Comparison of ENCODE assay signal across 22 cellular contexts in genomic region chr11:132894598-132894997, GRCh38.
DNase-seq lines count a peak whose midpoint lies in the region; ATAC-seq, FAIRE-seq and TF ChIP-seq lines count a peak whose summit lies in the region.
"Had no signal": no experiment of that assay in that cellular context is flagged by ENCODE, and none has a peak within 500 bp of the region (broad histone marks: within the 10 kb centered on the region; RNA-seq: fewer than 3 reads in every experiment).

No MANE protein-coding gene starts in this region.

- H3K27ac ChIP-seq in liver (ENCODE audit: low read depth in 1 of 2, low read length in 2 of 2) (no peak overlapping the region), HepG2 (ENCODE audit: extremely low read length, insufficient read depth, low read length) (no peak overlapping the region), hepatocyte (peak overlapping the region; percentile 70), right lobe of liver (peak overlapping the region in 1 of 3 donors; percentile 35), smooth muscle cell (ENCODE audit: low read depth) (peak overlapping the region; percentile 47)
- no peak overlapping the region for H3K27ac ChIP-seq in CD8-positive, alpha-beta memory T cell (ENCODE audit: low read depth, low read length)
- H3K27ac ChIP-seq: 22Rv1; A549; BLaER1 treated with 17β-estradiol and CSF1 and Interleukin-3, amounts not matched to agents 10 nM and 100 nM; C4-2B had no signal

- H3F3A ChIP-seq in smooth muscle cell (ENCODE audit: low read depth), result no peaks in the 10 kb centered on the region

- no peak overlapping the region for H3K27ac Mint-ChIP-seq in CD8-positive, alpha-beta memory T cell
- H3K27ac Mint-ChIP-seq: B cell; CD4-positive, alpha-beta T cell; CD8-positive, alpha-beta T cell had no signal

- BruUV-seq in HepG2 (replicated peaks; lab: Mats Ljungman, UMichigan), result no TSS peak

- no peak overlapping the region for H3K4me3 ChIP-seq in liver (ENCODE audit: low read depth in 1 of 3, low read length in 3 of 3)
- H3K4me3 ChIP-seq in HepG2 (replicated peaks in 1 of 3; ENCODE audit: insufficient read depth in 1 of 3, low read depth in 2 of 3, low read length in 3 of 3), result no peak overlapping the region
- no peak overlapping the region for H3K4me3 ChIP-seq in hepatocyte
- H3K4me3 ChIP-seq in right lobe of liver, result no peak overlapping the region
- H3K4me3 ChIP-seq in smooth muscle cell, result no peak overlapping the region
- H3K4me3 ChIP-seq in CD8-positive, alpha-beta memory T cell (ENCODE audit: low read length), result no peak overlapping the region
- H3K4me3 ChIP-seq: A549; BLaER1 treated with 17β-estradiol and CSF1 and Interleukin-3, amounts not matched to agents 10 nM and 100 nM had no signal

- ATAC-seq in HepG2 (no peak), right lobe of liver (peak; percentile 79 to 87 (median 86)), GM18511 (IDR thresholded peaks at IDR 0.05; ENCODE audit: unreplicated experiment) (no peak)
- ATAC-seq: A549; CD8-positive, alpha-beta T cell had no signal

- no peak for TF ChIP-seq CTCF in liver (IDR thresholded peaks at IDR 0.05; ENCODE audit: low read depth, low read length, missing input control)
- TF ChIP-seq CTCF in HepG2 (CRISPR knock-in tag; IDR thresholded peaks at IDR 0.05), result no peak
- no peak for TF ChIP-seq CTCF in hepatocyte (IDR thresholded peaks at IDR 0.05; ENCODE audit: poor library complexity)
- no peak for TF ChIP-seq CTCF in right lobe of liver (IDR thresholded peaks at IDR 0.05)
- no peak for TF ChIP-seq CTCF in smooth muscle cell (IDR thresholded peaks at IDR 0.05; ENCODE audit: borderline replicate concordance, insufficient read depth, poor library complexity, severe bottlenecking)

- 38% methylated on average over 1 of the region's 1 CpG for WGBS in liver
- WGBS in HepG2 (ENCODE audit: low lambda C conversion rate), result 0% methylated on average over 1 of the region's 1 CpG
- WGBS in hepatocyte (ENCODE audit: low lambda C conversion rate, missing lambda C conversion rate), result 70% methylated on average over 1 of the region's 1 CpG
- no CpG with 5 or more reads among the region's 1 CpG for WGBS in right lobe of liver (ENCODE audit: insufficient coverage, low coverage, low lambda C conversion rate, missing lambda C conversion rate)
- WGBS in smooth muscle cell (ENCODE audit: low lambda C conversion rate), result 100% methylated on average over 1 of the region's 1 CpG

- H2AFZ ChIP-seq in HepG2 (ENCODE audit: low read length), result no peak overlapping the region
- no peak overlapping the region for H2AFZ ChIP-seq in hepatocyte
- no peak overlapping the region for H2AFZ ChIP-seq in smooth muscle cell (ENCODE audit: low read depth)

- intact Hi-C loops in HepG2 (cut with micrococcal nuclease; ENCODE audit: unreplicated experiment) (no loop called here), right lobe of liver (cut with DNase I) (no loop called here)

- no peaks in the 10 kb centered on the region for H3K27me3 Mint-ChIP-seq in CD8-positive, alpha-beta memory T cell
- H3K27me3 Mint-ChIP-seq: B cell; CD4-positive, alpha-beta T cell had no signal

- no peaks in the 10 kb centered on the region for H3K9me3 ChIP-seq in liver (ENCODE audit: control insufficient read depth in 4 of 4, low read length in 3 of 4)
- H3K9me3 ChIP-seq in HepG2 (ENCODE audit: low read length), result peaks cover 41% of the 10 kb centered on the region
- no peaks in the 10 kb centered on the region for H3K9me3 ChIP-seq in hepatocyte (ENCODE audit: low read depth)
- no peaks in the 10 kb centered on the region for H3K9me3 ChIP-seq in right lobe of liver
- no peaks in the 10 kb centered on the region for H3K9me3 ChIP-seq in smooth muscle cell (replicated peaks; ENCODE audit: low read depth)
- no peaks in the 10 kb centered on the region for H3K9me3 ChIP-seq in CD8-positive, alpha-beta memory T cell (ENCODE audit: low read length)
- H3K9me3 ChIP-seq: A549 had no signal

- H3K4me2 ChIP-seq in HepG2 (ENCODE audit: low read depth, low read length) (no peak overlapping the region), hepatocyte (no peak overlapping the region), smooth muscle cell (peak overlapping the region; percentile 29)
- H3K4me2 ChIP-seq: A549; BLaER1 treated with 17β-estradiol and CSF1 and Interleukin-3, amounts not matched to agents 10 nM and 100 nM had no signal

- DNase-seq in HepG2 (ENCODE audit: low spot score) (no peak), hepatocyte (ENCODE audit: low spot score) (peak; percentile 56), right lobe of liver (peak; percentile 48 to 78 (median 72)), smooth muscle cell (lab: John Stamatoyannopoulos, UW; ENCODE audit: unreplicated experiment) (no peak), hepatic stellate cell (ENCODE audit: low spot score) (no peak)
- DNase-seq in CD8-positive, alpha-beta memory T cell, result no peak
- DNase-seq: AML-193; CD4-positive, alpha-beta T cell; CD8-positive, alpha-beta T cell; COR-L47; DMS79 treated with DMSO at 0.1 percent for 48 hours; GF-D8 had no signal

- TF ChIP-seq POLR2A in HepG2 (IDR thresholded peaks at IDR 0.05; ENCODE audit: insufficient read depth in 1 of 2, low read depth in 2 of 2, low read length in 2 of 2) (no peak), right lobe of liver (IDR thresholded peaks at IDR 0.05) (no peak)

- H3K79me2 ChIP-seq in HepG2 (ENCODE audit: insufficient read depth, low read length), result no peaks in the 10 kb centered on the region
- H3K79me2 ChIP-seq in hepatocyte, result no peaks in the 10 kb centered on the region
- H3K79me2 ChIP-seq in smooth muscle cell (ENCODE audit: low read depth), result no peaks in the 10 kb centered on the region

- H3K36me3 Mint-ChIP-seq in CD8-positive, alpha-beta memory T cell, result peaks cover 0 to 1% (median 0%) of the 10 kb centered on the region in 3 donors
- H3K36me3 Mint-ChIP-seq: CD8-positive, alpha-beta T cell had no signal

- POLR2A ChIA-PET in HepG2 (lab: Yijun Ruan, JAX), result no interaction called here
- POLR2A ChIA-PET in CD8-positive, alpha-beta memory T cell (lab: Charles Lee), result no interaction called here

- FAIRE-seq in HepG2 (lab: Jason Lieb, UNC), result no peak
- FAIRE-seq: A549, D721Med, G401.6, GM12891 had no signal

- no peaks in the 10 kb centered on the region for H3K9me2 ChIP-seq in hepatocyte (replicated peaks; ENCODE audit: insufficient read depth)

- in situ Hi-C loops in HepG2 (cut with HindIII; ENCODE audit: extremely low pct_ligation_motif_present, low pct_unique_long_range_greater_than_20kb), result no loop called here

- H4K20me1 ChIP-seq in HepG2 (ENCODE audit: insufficient read depth, low read length) (no peaks in the 10 kb centered on the region), hepatocyte (ENCODE audit: insufficient read depth, poor library complexity, severe bottlenecking) (no peaks in the 10 kb centered on the region), smooth muscle cell (ENCODE audit: low read depth) (no peaks in the 10 kb centered on the region)
- H4K20me1 ChIP-seq: BLaER1 treated with 17β-estradiol and CSF1 and Interleukin-3, amounts not matched to agents 10 nM and 100 nM had no signal

- no peak overlapping the region for H3K9ac ChIP-seq in liver (ENCODE audit: low read depth in 1 of 2, low read length in 2 of 2)
- no peak overlapping the region for H3K9ac ChIP-seq in HepG2 (ENCODE audit: insufficient read depth, low read depth, low read length)
- H3K9ac ChIP-seq in smooth muscle cell (ENCODE audit: low read depth), result peak overlapping the region; percentile 11
- H3K9ac ChIP-seq: BLaER1 treated with 17β-estradiol and CSF1 and Interleukin-3, amounts not matched to agents 10 nM and 100 nM had no signal

- no peak overlapping the region for H3K4me3 Mint-ChIP-seq in CD8-positive, alpha-beta memory T cell
- H3K4me3 Mint-ChIP-seq: B cell; CD4-positive, alpha-beta T cell; CD8-positive, alpha-beta T cell had no signal

- CTCF ChIA-PET in HepG2 (lab: Yijun Ruan, JAX; ENCODE audit: low intra/inter-chr PET ratio, low total read pairs), result no interaction called here
- CTCF ChIA-PET in CD8-positive, alpha-beta memory T cell (lab: Charles Lee), result no interaction called here

- H3K36me3 ChIP-seq in liver (ENCODE audit: control insufficient read depth in 4 of 4, insufficient read depth in 3 of 4, low read depth in 1 of 4, low read length in 3 of 4) (no peaks in the 10 kb centered on the region), HepG2 (replicated peaks in 1 of 2; ENCODE audit: control insufficient read depth in 1 of 2, insufficient read depth in 2 of 2, low read length in 2 of 2) (no peaks in the 10 kb centered on the region), hepatocyte (replicated peaks; ENCODE audit: insufficient read depth, low read depth) (no peaks in the 10 kb centered on the region), right lobe of liver (no peaks in the 10 kb centered on the region), smooth muscle cell (ENCODE audit: low read depth) (no peaks in the 10 kb centered on the region)
- no peaks in the 10 kb centered on the region for H3K36me3 ChIP-seq in CD8-positive, alpha-beta memory T cell (ENCODE audit: insufficient read depth, low read length)
- H3K36me3 ChIP-seq: BLaER1 treated with 17β-estradiol and CSF1 and Interleukin-3, amounts not matched to agents 10 nM and 100 nM had no signal

- H3K9me3 Mint-ChIP-seq in CD8-positive, alpha-beta memory T cell, result no peaks in the 10 kb centered on the region
- H3K9me3 Mint-ChIP-seq: CD4-positive, alpha-beta T cell; CD8-positive, alpha-beta T cell had no signal

- H3K4me1 Mint-ChIP-seq in CD8-positive, alpha-beta memory T cell, result no peaks in the 10 kb centered on the region
- H3K4me1 Mint-ChIP-seq: B cell had no signal

- no peaks in the 10 kb centered on the region for H3K27me3 ChIP-seq in liver (ENCODE audit: control insufficient read depth in 4 of 4, insufficient read depth in 4 of 4, low read length in 3 of 4)
- H3K27me3 ChIP-seq in HepG2 (ENCODE audit: control insufficient read depth in 1 of 2, insufficient read depth in 2 of 2, low read length in 2 of 2), result no peaks in the 10 kb centered on the region
- no peaks in the 10 kb centered on the region for H3K27me3 ChIP-seq in hepatocyte
- no peaks in the 10 kb centered on the region for H3K27me3 ChIP-seq in right lobe of liver
- H3K27me3 ChIP-seq in smooth muscle cell (ENCODE audit: low read depth), result no peaks in the 10 kb centered on the region
- no peaks in the 10 kb centered on the region for H3K27me3 ChIP-seq in CD8-positive, alpha-beta memory T cell (ENCODE audit: insufficient read depth, low read length, poor library complexity, severe bottlenecking)
- H3K27me3 ChIP-seq: BLaER1 treated with 17β-estradiol and CSF1 and Interleukin-3, amounts not matched to agents 10 nM and 100 nM had no signal

- TF ChIP-seq RAD21 in liver (IDR thresholded peaks at IDR 0.05) (peak; percentile 23 to 36), HepG2 (CRISPR knock-in tag; IDR thresholded peaks at IDR 0.05) (no peak)

- H3K4me1 ChIP-seq in liver (ENCODE audit: control insufficient read depth in 4 of 4, insufficient read depth in 4 of 4, low read length in 3 of 4), result peaks cover 4 to 24% (median 4%) of the 10 kb centered on the region in 4 donors
- H3K4me1 ChIP-seq in HepG2 (ENCODE audit: insufficient read depth, low read length), result no peaks in the 10 kb centered on the region
- no peaks in the 10 kb centered on the region for H3K4me1 ChIP-seq in hepatocyte (ENCODE audit: insufficient read depth)
- peaks cover 0 to 15% (median 3%) of the 10 kb centered on the region in 4 donors for H3K4me1 ChIP-seq in right lobe of liver
- H3K4me1 ChIP-seq in smooth muscle cell (ENCODE audit: low read depth), result peaks cover 6% of the 10 kb centered on the region
- no peaks in the 10 kb centered on the region for H3K4me1 ChIP-seq in CD8-positive, alpha-beta memory T cell (ENCODE audit: insufficient read depth, low read length)
- H3K4me1 ChIP-seq: A549; BLaER1 treated with 17β-estradiol and CSF1 and Interleukin-3, amounts not matched to agents 10 nM and 100 nM had no signal

- TF ChIP-seq EP300 in HepG2 (IDR thresholded peaks at IDR 0.05; ENCODE audit: low read depth in 2 of 2, low read length in 2 of 2) (no peak), HepG2 (CRISPR knock-in tag; IDR thresholded peaks at IDR 0.05; ENCODE audit: borderline replicate concordance) (no peak)

Comparison
In these comparisons a context has a peak if more than half of its experiments do, and no peak if none do; other contexts are left out.
1. ATAC-seq: peak in right lobe of liver (4 of 4); none in HepG2 (single experiment) and GM18511 (single experiment).
2. DNase-seq: peak in hepatocyte (single experiment) and right lobe of liver (3 of 3); none in HepG2 (single experiment), smooth muscle cell (single experiment), CD8-positive, alpha-beta memory T cell (0 of 5) and hepatic stellate cell (single experiment).
3. H3K27ac ChIP-seq: peak in hepatocyte (single experiment) and smooth muscle cell (single experiment); none in liver (0 of 2), HepG2 (single experiment) and CD8-positive, alpha-beta memory T cell (single experiment).